22 cellular contexts compared by ENCODE assay signal in the genomic region with DNA sequence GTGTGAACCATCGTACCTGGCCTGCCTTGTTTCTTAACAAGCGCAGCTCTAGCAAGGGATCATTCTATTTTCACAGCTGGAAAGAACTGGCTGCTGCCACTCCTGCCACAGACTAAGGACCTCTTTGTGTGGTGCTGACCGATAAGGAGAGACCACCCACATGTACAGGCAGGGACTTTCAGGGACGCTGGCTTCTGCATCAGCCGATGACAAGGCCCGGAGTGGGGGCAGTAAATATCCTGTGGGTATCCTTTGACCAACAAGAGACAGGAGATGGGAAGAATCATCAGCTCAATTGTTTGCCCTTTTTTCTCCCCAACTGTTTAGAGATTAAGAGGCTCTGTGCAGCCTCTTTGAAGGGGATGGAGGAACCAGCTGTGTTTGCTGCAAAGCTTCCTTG. TPM values are rescaled to one million over a fixed set of nuclear protein-coding genes. Genes with fewer than 3 reads are reported as not detected.
A peak's percentile ranks its signal among the peaks of the same experiment; 100 is the strongest.
DNase-seq lines count a peak whose midpoint lies in the region; ATAC-seq and TF ChIP-seq lines count a peak whose summit lies in the region.
"Had no signal": no experiment of that assay in that cellular context is flagged by ENCODE, and none has a peak within 500 bp of the region (broad histone marks: within the 10 kb centered on the region; RNA-seq: fewer than 3 reads in every experiment).

No MANE protein-coding gene starts in this region.

- H3K27ac ChIP-seq in GM23338 (ENCODE audit: low read depth) (no peak overlapping the region), SJSA1 (peak overlapping the region; percentile 73), esophagus squamous epithelium (no peak overlapping the region)
- H3K27ac ChIP-seq: BLaER1, HL-60 had no signal

- H3K27me3 ChIP-seq in GM23338 (ENCODE audit: insufficient read depth) (no peaks in the 10 kb centered on the region), SJSA1 (replicated peaks) (no peaks in the 10 kb centered on the region), esophagus squamous epithelium (no peaks in the 10 kb centered on the region)
- H3K27me3 ChIP-seq: BLaER1 had no signal

- H3K36me3 ChIP-seq in GM23338 (ENCODE audit: insufficient read depth), result no peaks in the 10 kb centered on the region
- no peaks in the 10 kb centered on the region for H3K36me3 ChIP-seq in SJSA1
- no peaks in the 10 kb centered on the region for H3K36me3 ChIP-seq in esophagus squamous epithelium
- H3K36me3 ChIP-seq: BLaER1, HAP-1 had no signal

- H3K4me1 Mint-ChIP-seq in GM23338 (peaks cover 9% of the 10 kb centered on the region), nephron (peaks cover 35% of the 10 kb centered on the region), WTC11 (peaks cover 5% of the 10 kb centered on the region)
- peaks cover 23% of the 10 kb centered on the region for H3K4me1 Mint-ChIP-seq in stimulated activated memory B cell treated with anti-CD40 and anti-IgM and Interleukin-4, amounts not matched to agents 10 μg/mL and 1 μg/mL and 100 μg/mL, for 72 hours
- H3K4me1 Mint-ChIP-seq: CD4-positive, alpha-beta memory T cell had no signal

- no peak for TF ChIP-seq CTCF in GM23338 (conservative IDR thresholded peaks at IDR 0.05; ENCODE audit: low read depth in 2 of 2)
- TF ChIP-seq CTCF in nephron (IDR thresholded peaks at IDR 0.05; ENCODE audit: unreplicated experiment in 3 of 3), result no peak
- TF ChIP-seq CTCF in esophagus squamous epithelium (IDR thresholded peaks at IDR 0.05), result no peak
- TF ChIP-seq CTCF in WTC11 (IDR thresholded peaks at IDR 0.05), result no peak

- intact Hi-C loops in esophagus squamous epithelium (cut with DNase I), result no loop called here

- 98% methylated on average over 3 of the region's 6 CpGs; no CpG with 5 or more reads in 1 of the 2 donors for WGBS in esophagus squamous epithelium, 2 donors

- no peaks in the 10 kb centered on the region for H3K79me2 ChIP-seq in GM23338 (replicated peaks; ENCODE audit: insufficient read depth)

- no peaks in the 10 kb centered on the region for H4K20me1 ChIP-seq in GM23338 (replicated peaks; ENCODE audit: insufficient read depth)
- H4K20me1 ChIP-seq: BLaER1 had no signal

- no peak for DNase-seq in GM23338 (ENCODE audit: low spot score)
- DNase-seq in SJSA1 (ENCODE audit: low read depth in 1 of 2, low spot score in 2 of 2), result peak; percentile 93 to 94
- no peak for DNase-seq in esophagus squamous epithelium (lab: John Stamatoyannopoulos, UW)
- DNase-seq in WTC11 (ENCODE audit: low spot score), result no peak
- DNase-seq: CD4-positive, alpha-beta memory T cell; COR-L47; DMS53; GOT3; Kasumi-1; NCI-H1105; NCI-H1436 treated with DMSO at 0.1 percent for 48 hours; NCI-H187 treated with DMSO at 0.1 percent for 48 hours; NCI-H524; NCI-H774; SIG-M5 had no signal

- H3K4me2 ChIP-seq in GM23338, result no peak overlapping the region

- CTCF ChIA-PET in WTC11 (lab: Charles Lee), result interaction anchor here (0.8 to 1.6 kb wide), 3 partner anchors 10 to 75 kb away, joined by 3 to 4 read pairs (median 3); no protein-coding TSS in a partner anchor

- peaks cover 6% of the 10 kb centered on the region for H3K27me3 Mint-ChIP-seq in GM23338 (ENCODE audit: insufficient read depth, low read depth, poor library complexity)
- peaks cover 4% of the 10 kb centered on the region for H3K27me3 Mint-ChIP-seq in nephron (ENCODE audit: low read depth)
- no peaks in the 10 kb centered on the region for H3K27me3 Mint-ChIP-seq in stimulated activated memory B cell treated with anti-CD40 and anti-IgM and Interleukin-4, amounts not matched to agents 10 μg/mL and 1 μg/mL and 100 μg/mL, for 72 hours
- H3K27me3 Mint-ChIP-seq in WTC11 (ENCODE audit: low read depth), result no peaks in the 10 kb centered on the region; the same call in 1 of the 2 replicates

- H3K27ac Mint-ChIP-seq in GM23338 (no peak overlapping the region), nephron (peak overlapping the region; percentile 12 to 40 (median 39)), WTC11 (no peak overlapping the region)
- H3K27ac Mint-ChIP-seq in stimulated activated memory B cell treated with anti-CD40 and anti-IgM and Interleukin-4, amounts not matched to agents 10 μg/mL and 1 μg/mL and 100 μg/mL, for 72 hours, result peak overlapping the region; percentile 15
- H3K27ac Mint-ChIP-seq: CD4-positive, alpha-beta memory T cell had no signal

- H3K9me3 Mint-ChIP-seq in GM23338 (no peaks in the 10 kb centered on the region), nephron (no peaks in the 10 kb centered on the region), WTC11 (peaks cover 6% of the 10 kb centered on the region)
- no peaks in the 10 kb centered on the region for H3K9me3 Mint-ChIP-seq in stimulated activated memory B cell treated with anti-CD40 and anti-IgM and Interleukin-4, amounts not matched to agents 10 μg/mL and 1 μg/mL and 100 μg/mL, for 72 hours

- H3K36me3 Mint-ChIP-seq in GM23338 (ENCODE audit: low read depth), result no peaks in the 10 kb centered on the region
- H3K36me3 Mint-ChIP-seq in nephron (ENCODE audit: low read depth), result no peaks in the 10 kb centered on the region
- no peaks in the 10 kb centered on the region for H3K36me3 Mint-ChIP-seq in stimulated activated memory B cell treated with anti-CD40 and anti-IgM and Interleukin-4, amounts not matched to agents 10 μg/mL and 1 μg/mL and 100 μg/mL, for 72 hours
- H3K36me3 Mint-ChIP-seq in WTC11, result no peaks in the 10 kb centered on the region
- H3K36me3 Mint-ChIP-seq: CD4-positive, alpha-beta memory T cell had no signal

- H3K4me3 Mint-ChIP-seq in GM23338, result no peak overlapping the region
- no peak overlapping the region for H3K4me3 Mint-ChIP-seq in nephron
- H3K4me3 Mint-ChIP-seq in stimulated activated memory B cell treated with anti-CD40 and anti-IgM and Interleukin-4, amounts not matched to agents 10 μg/mL and 1 μg/mL and 100 μg/mL, for 72 hours, result no peak overlapping the region
- no peak overlapping the region for H3K4me3 Mint-ChIP-seq in WTC11
- H3K4me3 Mint-ChIP-seq: CD4-positive, alpha-beta memory T cell had no signal

- ATAC-seq in GM23338 (no peak), WTC11 (no peak), GM21526 (IDR thresholded peaks at IDR 0.05; ENCODE audit: low FRiP score, unreplicated experiment) (no peak)
- ATAC-seq in stimulated activated memory B cell treated with anti-CD40 and anti-IgM and Interleukin-4, amounts not matched to agents 10 μg/mL and 1 μg/mL and 100 μg/mL, for 72 hours, result no peak
- ATAC-seq: SK-N-SH treated with all-trans-retinoic acid at 6 μM for 48 hours had no signal

- H3K9me2 ChIP-seq in GM23338 (ENCODE audit: insufficient read depth), result no peaks in the 10 kb centered on the region

- no peak for TF ChIP-seq POLR2A in esophagus squamous epithelium (IDR thresholded peaks at IDR 0.05)

- no peaks in the 10 kb centered on the region for H3F3A ChIP-seq in GM23338 (replicated peaks; ENCODE audit: low read depth)

- POLR2A ChIA-PET in WTC11 (lab: Charles Lee), result interaction anchor here (0.6 kb wide), 1 partner anchor 70 kb away, joined by 3 read pairs; no protein-coding TSS in a partner anchor

- no peaks in the 10 kb centered on the region for H3K9me3 ChIP-seq in SJSA1 (replicated peaks)
- H3K9me3 ChIP-seq in esophagus squamous epithelium, result no peaks in the 10 kb centered on the region
- H3K9me3 ChIP-seq: BLaER1, HAP-1 had no signal

- H2AFZ ChIP-seq in GM23338, result 0 out of 2 replicates have a peak overlapping the region, but pooled peaks have one; percentile 32

- H3K4me1 ChIP-seq in GM23338 (ENCODE audit: insufficient read depth) (no peaks in the 10 kb centered on the region; the same call in 1 of the 2 replicates), SJSA1 (replicated peaks) (peaks cover 54% of the 10 kb centered on the region), esophagus squamous epithelium (peaks cover 0 to 10% (median 0%) of the 10 kb centered on the region in 3 donors)

- H3K4me3 ChIP-seq in GM23338, result no peak overlapping the region
- no peak overlapping the region for H3K4me3 ChIP-seq in SJSA1
- H3K4me3 ChIP-seq in esophagus squamous epithelium, result no peak overlapping the region
- H3K4me3 ChIP-seq: BLaER1, HAP-1 had no signal

TF ChIP-seq in GM23338, 12 proteins besides CTCF, POLR2A, EP300 and RAD21 (continues in another document):
- TF ChIP-seq NANOG (IDR thresholded peaks at IDR 0.05; ENCODE audit: borderline replicate concordance), result no peak
- no peak for TF ChIP-seq POLR2AphosphoS5 (IDR thresholded peaks at IDR 0.05; ENCODE audit: low read depth)
- TF ChIP-seq STAT1 (IDR thresholded peaks at IDR 0.05; ENCODE audit: unreplicated experiment), result no peak

TF ChIP-seq in WTC11, 78 proteins besides CTCF, POLR2A, EP300 and RAD21:
- TF ChIP-seq ELF4 (CRISPR knock-in tag; IDR thresholded peaks at IDR 0.05; ENCODE audit: low read depth), result no peak
- no peak for TF ChIP-seq SOX15 (CRISPR knock-in tag; IDR thresholded peaks at IDR 0.05)
TF ChIP-seq in WTC11: peak in this region for 0.

RNA-seq across cellular contexts. Expression of a gene that starts 9.2 kb away (rescaled TPM):
- 5.7 and 8.3 TPM in 2 replicates for total RNA-seq in GM23338 (2014; rRNA removed; shearing (Covaris generic))
- 0.94 TPM in 2 replicates for polyA plus RNA-seq in GM23338 (2016; fragmentation: Nextera tagmentation; extraction: Ambion mirVana)
- 30.5 and 34.0 TPM in 2 replicates for total RNA-seq in SJSA1 (2014; rRNA removed; shearing (Covaris generic))
- total RNA-seq in esophagus squamous epithelium, result 10 to 100 TPM; 18.3 to 78.6 (median 42.4) TPM
- total RNA-seq in WTC11 (2021), result 5.3 to 7.1 TPM (median 6.6 TPM) in 3 replicates

RNA-seq across cellular contexts. Expression of a gene that starts 37.2 kb away (rescaled TPM):
- total RNA-seq in GM23338 (2014; rRNA removed; shearing (Covaris generic)), result 17.4 and 17.9 TPM in 2 replicates
- 19.3 and 21.7 TPM in 2 replicates for polyA plus RNA-seq in GM23338 (2016; fragmentation: Nextera tagmentation; extraction: Ambion mirVana)
- 15.9 and 21.2 TPM in 2 replicates for total RNA-seq in SJSA1 (2014; rRNA removed; shearing (Covaris generic))
- 10 to 100 TPM in 3 of 4 donors, 1 to 10 TPM in 1; 5.6 to 14.4 (median 12.5) TPM for total RNA-seq in esophagus squamous epithelium
- 20.7 to 27.4 TPM (median 22.4 TPM) in 3 replicates for total RNA-seq in WTC11 (2021)

Comparison
In these comparisons a context has a peak if more than half of its experiments do, and no peak if none do; other contexts are left out.
1. DNase-seq: peak in SJSA1 (2 of 2); none in GM23338 (single experiment), esophagus squamous epithelium (single experiment) and WTC11 (single experiment).
2. H3K27ac Mint-ChIP-seq: peak in nephron (3 of 3) and stimulated activated memory B cell treated with anti-CD40 and anti-IgM and Interleukin-4, amounts not matched to agents 10 μg/mL and 1 μg/mL and 100 μg/mL, for 72 hours (single experiment); none in GM23338 (single experiment) and WTC11 (single experiment).